Comparison of ENCODE assay signal across 8 cellular contexts in the genomic region with DNA sequence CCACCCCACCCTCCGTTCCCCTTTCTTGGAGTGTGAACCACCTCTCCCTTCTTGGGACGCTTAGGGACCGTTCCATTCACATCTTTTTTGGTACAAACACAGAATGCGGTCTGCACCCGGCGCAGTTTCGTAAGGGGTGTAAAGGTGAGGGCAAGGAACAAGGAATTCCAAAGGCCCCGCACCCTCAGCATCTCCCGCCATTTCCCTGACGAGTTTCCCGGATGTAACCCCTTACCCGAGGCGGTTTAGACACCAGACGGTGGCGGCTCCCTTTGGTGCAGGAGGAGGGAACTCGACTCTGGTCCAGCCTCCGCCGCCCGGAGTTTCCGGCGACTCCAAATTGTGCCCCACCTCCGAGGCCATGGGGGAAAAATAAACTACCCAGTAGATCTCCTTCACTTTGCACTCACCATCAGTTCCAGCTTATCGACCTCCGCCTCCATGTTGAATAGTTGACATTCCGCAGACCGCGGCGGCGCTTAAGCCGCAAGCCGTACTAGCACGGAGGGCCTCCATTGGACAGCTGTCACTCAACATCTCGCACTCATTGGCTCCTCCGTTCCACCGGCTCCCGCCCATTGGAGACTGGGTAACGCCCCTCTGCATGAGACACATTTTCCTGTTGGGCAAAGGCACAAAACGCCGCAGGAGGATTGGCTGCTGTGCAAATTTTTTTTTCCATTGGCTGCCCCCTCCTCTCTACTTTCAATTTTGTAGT. TPM values are rescaled to one million over a fixed set of nuclear protein-coding genes. Genes with fewer than 3 reads are reported as not detected.
DNase-seq lines count a peak whose midpoint lies in the region; ATAC-seq and TF ChIP-seq lines count a peak whose summit lies in the region.

A gene with protein sequence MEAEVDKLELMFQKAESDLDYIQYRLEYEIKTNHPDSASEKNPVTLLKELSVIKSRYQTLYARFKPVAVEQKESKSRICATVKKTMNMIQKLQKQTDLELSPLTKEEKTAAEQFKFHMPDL (minus strand): TSS at position 466 of the 718 bp plus-strand sequence. CDS start 23 bp downstream, at position 443.

- H3K9me3 Mint-ChIP-seq in stimulated activated naive CD8-positive, alpha-beta T cell treated with anti-CD3 and anti-CD28 coated beads, Interleukin-15, amount 100 ng/mL, for 72 hours, result no peaks in the 10 kb centered on the region

- H3K79me2 ChIP-seq in OCI-LY1 (ENCODE audit: insufficient read depth, low read length), result peaks cover 88% of the 10 kb centered on the region
- H3K79me2 ChIP-seq in neural cell (replicated peaks; ENCODE audit: insufficient read depth, low read length), result peaks cover 69% of the 10 kb centered on the region

- H3K4me3 ChIP-seq in OCI-LY1 (ENCODE audit: low read depth, low read length, poor library complexity, severe bottlenecking) (peak within 1 kb of the TSS; percentile 100), neural cell (ENCODE audit: low read length) (peak within 1 kb of the TSS; percentile 86)

- H3K27ac ChIP-seq in OCI-LY1 (ENCODE audit: low read depth, low read length, poor library complexity, severe bottlenecking), result peak within 1 kb of the TSS; percentile 95
- peak within 1 kb of the TSS; percentile 99 for H3K27ac ChIP-seq in neural cell (ENCODE audit: low read length)

- H3K27me3 Mint-ChIP-seq in stimulated activated naive CD8-positive, alpha-beta T cell treated with anti-CD3 and anti-CD28 coated beads, Interleukin-15, amount 100 ng/mL, for 72 hours, result no peaks in the 10 kb centered on the region

- no peaks in the 10 kb centered on the region for H3K27me3 ChIP-seq in OCI-LY1 (ENCODE audit: insufficient read depth, low read length)
- H3K27me3 ChIP-seq in neural cell (ENCODE audit: insufficient read depth, low read depth, low read length), result no peaks in the 10 kb centered on the region

- peaks cover 76% of the 10 kb centered on the region for H3K4me1 ChIP-seq in OCI-LY1 (ENCODE audit: insufficient read depth, low read length, severe bottlenecking)

- H3K4me1 Mint-ChIP-seq in stimulated activated naive CD8-positive, alpha-beta T cell treated with anti-CD3 and anti-CD28 coated beads, Interleukin-15, amount 100 ng/mL, for 72 hours, result peaks cover 53% of the 10 kb centered on the region

- H4K20me1 ChIP-seq in OCI-LY1 (ENCODE audit: insufficient read depth, low read length) (no peaks in the 10 kb centered on the region), neural cell (ENCODE audit: insufficient read depth) (no peaks in the 10 kb centered on the region)

- peak within 1 kb of the TSS; percentile 95 to 98 for H3K27ac Mint-ChIP-seq in stimulated activated naive CD8-positive, alpha-beta T cell treated with anti-CD3 and anti-CD28 coated beads, Interleukin-15, amount 100 ng/mL, for 72 hours

- H3K36me3 ChIP-seq in OCI-LY1 (ENCODE audit: insufficient read depth, low read length) (peaks cover 30% of the 10 kb centered on the region; the same call in 1 of the 2 replicates), neural cell (ENCODE audit: insufficient read depth, low read length) (no peaks in the 10 kb centered on the region)

- peak within 1 kb of the TSS; percentile 100 for H3K9ac ChIP-seq in OCI-LY1 (ENCODE audit: low read length)
- H3K9ac ChIP-seq in neural cell (ENCODE audit: low read length), result peak within 1 kb of the TSS; percentile 92

- ATAC-seq in GM21381 (IDR thresholded peaks at IDR 0.05; ENCODE audit: unreplicated experiment), result peak; percentile 72
- peak; percentile 95 for ATAC-seq in esophagus mucosa
- peak; percentile 91 for ATAC-seq in stimulated activated naive CD8-positive, alpha-beta T cell treated with anti-CD3 and anti-CD28 coated beads, Interleukin-15, amount 100 ng/mL, for 72 hours

- DNase-seq in COLO668 (lab: John Stamatoyannopoulos, UW; ENCODE audit: unreplicated experiment), result peak; percentile 93
- DNase-seq in HT1080 (ENCODE audit: low read depth), result no peak
- peak; percentile 93 for DNase-seq in activated T-cell treated with anti-CD3 and anti-CD28 coated beads, Interleukin-2, amount 50 U/mL, for 1 hour
- peak; percentile 97 to 99 for DNase-seq in stimulated activated naive CD8-positive, alpha-beta T cell treated with anti-CD3 and anti-CD28 coated beads, Interleukin-15, amount 100 ng/mL, for 72 hours

- peak; percentile 11 for TF ChIP-seq RAD21 in neural cell (conservative IDR thresholded peaks at IDR 0.05)

- H3K4me2 ChIP-seq in OCI-LY1 (ENCODE audit: low read length), result peak within 1 kb of the TSS; percentile 73
- peak within 1 kb of the TSS; percentile 68 for H3K4me2 ChIP-seq in neural cell (ENCODE audit: low read length)

- H3K9me3 ChIP-seq in OCI-LY1 (ENCODE audit: low read length) (no peaks in the 10 kb centered on the region), neural cell (ENCODE audit: low read length) (no peaks in the 10 kb centered on the region)

- no peak within 1 kb of the TSS for H3K4me3 Mint-ChIP-seq in stimulated activated naive CD8-positive, alpha-beta T cell treated with anti-CD3 and anti-CD28 coated beads, Interleukin-15, amount 100 ng/mL, for 72 hours

- no peaks in the 10 kb centered on the region for H3F3A ChIP-seq in OCI-LY1 (ENCODE audit: insufficient read depth, low read length)
- no peaks in the 10 kb centered on the region for H3F3A ChIP-seq in neural cell (ENCODE audit: insufficient read depth, low read length, poor library complexity, severe bottlenecking)

- TF ChIP-seq CTCF in OCI-LY1 (IDR thresholded peaks at IDR 0.05; ENCODE audit: low read length) (no peak), neural cell (IDR thresholded peaks at IDR 0.05; ENCODE audit: poor library complexity, severe bottlenecking) (peak; percentile 53)

- no peaks in the 10 kb centered on the region for H3K9me2 ChIP-seq in OCI-LY1 (ENCODE audit: low read depth, low read length)
- no peaks in the 10 kb centered on the region for H3K9me2 ChIP-seq in neural cell (ENCODE audit: insufficient read depth, low read length)

- H2AFZ ChIP-seq in OCI-LY1 (ENCODE audit: low read length) (no peak within 1 kb of the TSS), neural cell (ENCODE audit: low read depth, low read length) (peak within 1 kb of the TSS; percentile 93)

- TF ChIP-seq EP300 in neural cell (conservative IDR thresholded peaks at IDR 0.05; ENCODE audit: poor library complexity, severe bottlenecking), result peak; percentile 80

TF ChIP-seq in neural cell, 6 proteins besides CTCF, POLR2A, EP300 and RAD21:
- TF ChIP-seq SMC3 (conservative IDR thresholded peaks at IDR 0.05; ENCODE audit: poor library complexity) (no peak), MXI1 (conservative IDR thresholded peaks at IDR 0.05; ENCODE audit: poor library complexity, severe bottlenecking) (peak; percentile 50), POLR2AphosphoS5 (IDR thresholded peaks at IDR 0.05) (peak; percentile 97), TAF1 (IDR thresholded peaks at IDR 0.05; ENCODE audit: low read depth) (peak; percentile 89), EZH2 (IDR thresholded peaks at IDR 0.05; ENCODE audit: borderline replicate concordance, insufficient read depth, low read length, poor library complexity, severe bottlenecking) (no peak)
- TF ChIP-seq, protein P1, sequence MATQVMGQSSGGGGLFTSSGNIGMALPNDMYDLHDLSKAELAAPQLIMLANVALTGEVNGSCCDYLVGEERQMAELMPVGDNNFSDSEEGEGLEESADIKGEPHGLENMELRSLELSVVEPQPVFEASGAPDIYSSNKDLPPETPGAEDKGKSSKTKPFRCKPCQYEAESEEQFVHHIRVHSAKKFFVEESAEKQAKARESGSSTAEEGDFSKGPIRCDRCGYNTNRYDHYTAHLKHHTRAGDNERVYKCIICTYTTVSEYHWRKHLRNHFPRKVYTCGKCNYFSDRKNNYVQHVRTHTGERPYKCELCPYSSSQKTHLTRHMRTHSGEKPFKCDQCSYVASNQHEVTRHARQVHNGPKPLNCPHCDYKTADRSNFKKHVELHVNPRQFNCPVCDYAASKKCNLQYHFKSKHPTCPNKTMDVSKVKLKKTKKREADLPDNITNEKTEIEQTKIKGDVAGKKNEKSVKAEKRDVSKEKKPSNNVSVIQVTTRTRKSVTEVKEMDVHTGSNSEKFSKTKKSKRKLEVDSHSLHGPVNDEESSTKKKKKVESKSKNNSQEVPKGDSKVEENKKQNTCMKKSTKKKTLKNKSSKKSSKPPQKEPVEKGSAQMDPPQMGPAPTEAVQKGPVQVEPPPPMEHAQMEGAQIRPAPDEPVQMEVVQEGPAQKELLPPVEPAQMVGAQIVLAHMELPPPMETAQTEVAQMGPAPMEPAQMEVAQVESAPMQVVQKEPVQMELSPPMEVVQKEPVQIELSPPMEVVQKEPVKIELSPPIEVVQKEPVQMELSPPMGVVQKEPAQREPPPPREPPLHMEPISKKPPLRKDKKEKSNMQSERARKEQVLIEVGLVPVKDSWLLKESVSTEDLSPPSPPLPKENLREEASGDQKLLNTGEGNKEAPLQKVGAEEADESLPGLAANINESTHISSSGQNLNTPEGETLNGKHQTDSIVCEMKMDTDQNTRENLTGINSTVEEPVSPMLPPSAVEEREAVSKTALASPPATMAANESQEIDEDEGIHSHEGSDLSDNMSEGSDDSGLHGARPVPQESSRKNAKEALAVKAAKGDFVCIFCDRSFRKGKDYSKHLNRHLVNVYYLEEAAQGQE (IDR thresholded peaks at IDR 0.05; ENCODE audit: borderline replicate concordance), result peak; percentile 91

RNA-seq across cellular contexts. Expression of the gene that starts here (rescaled TPM):
- total RNA-seq in HT1080 (2014; rRNA removed; shearing (Covaris generic)), result 109 and 123 TPM in 2 replicates
- 94.2 and 132 TPM in 2 replicates for polyA plus RNA-seq in HT1080 (2015; cell fraction: cytosol; rRNA removed)
- polyA plus RNA-seq in HT1080 (2015; cell fraction: nucleus; rRNA removed), result 23.2 and 26.9 TPM in 2 replicates
- 36.7 TPM for total RNA-seq in esophagus mucosa
- polyA plus RNA-seq in neural cell, result 236 and 336 TPM in 2 replicates
- polyA minus RNA-seq in neural cell, result 158 and 183 TPM in 2 replicates
